14 cellular contexts compared by ENCODE assay signal in the genomic region with DNA sequence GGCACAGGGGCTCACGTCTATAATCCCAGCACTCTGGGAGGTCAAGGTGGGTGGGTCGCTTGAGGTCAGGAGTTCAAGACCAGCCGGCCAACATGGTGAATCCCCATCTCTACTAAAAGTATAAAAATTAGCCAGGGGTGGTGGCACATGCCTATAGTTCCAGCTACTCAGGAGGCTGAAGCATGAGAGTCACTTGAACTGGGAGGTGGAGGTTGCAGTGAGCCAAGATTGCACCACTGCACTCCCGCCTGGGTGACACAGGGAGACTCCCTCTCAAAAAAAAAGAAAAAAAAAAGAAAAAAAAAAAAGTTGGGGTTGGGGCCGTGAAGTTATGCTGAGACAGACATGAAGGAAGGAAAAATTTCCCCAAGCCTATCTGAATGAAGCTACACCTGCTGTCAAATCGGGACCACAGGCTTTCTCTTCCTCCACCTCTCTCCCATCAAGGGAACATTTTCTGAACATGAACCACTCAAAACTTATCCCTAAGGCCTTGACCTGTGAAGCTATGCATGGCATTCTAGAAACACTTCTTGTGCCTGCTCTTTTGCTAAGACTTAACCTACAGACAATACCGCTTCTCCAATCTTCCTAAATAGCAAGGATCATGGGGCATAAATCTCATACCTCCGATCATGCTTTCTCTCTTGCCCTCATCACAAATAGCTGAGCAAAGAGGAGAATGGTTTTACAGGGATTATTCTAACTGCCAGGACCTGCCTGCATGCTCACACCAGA.
"Had no signal": no experiment of that assay in that cellular context is flagged by ENCODE, and none has a peak within 500 bp of the region (broad histone marks: within the 10 kb centered on the region; RNA-seq: fewer than 3 reads in every experiment).

No MANE protein-coding gene starts in this region.

- H3K4me1 Mint-ChIP-seq: neural crest cell had no signal

- H3K9me3 ChIP-seq: ascending aorta, esophagus muscularis mucosa, tibial nerve had no signal

- FAIRE-seq: bronchial epithelial cell had no signal

- H3K27me3 ChIP-seq: ascending aorta, esophagus muscularis mucosa, tibial nerve had no signal

- H3K4me3 ChIP-seq: ascending aorta, esophagus muscularis mucosa, tibial nerve had no signal

- H3K27ac ChIP-seq: ascending aorta, esophagus muscularis mucosa, tibial nerve, VCaP had no signal

- H3K4me1 ChIP-seq: ascending aorta, tibial nerve had no signal

- DNase-seq: activated CD4-positive, alpha-beta T cell treated with anti-CD3 and anti-CD28 coated beads for 48 hours; activated effector memory CD4-positive, alpha-beta T cell treated with anti-CD3 and anti-CD28 coated beads, Interleukin-2, amount 50 U/mL, for 16 hours; glutamatergic neuron; left colon; SHP77; stimulated activated CD4-positive, alpha-beta T cell treated with anti-CD3 and anti-CD28 coated beads, Interleukin-4, amount 100 ng/mL, for 1 hour; stimulated activated CD8-positive, alpha-beta memory T cell treated with anti-CD3 and anti-CD28 coated beads, Interleukin-4, amount 100 ng/mL, for 48 hours had no signal

- H3K4me3 Mint-ChIP-seq: neural crest cell had no signal

- ATAC-seq: left colon, SK-N-SH treated with all-trans-retinoic acid at 6 μM for 48 hours had no signal

- H3K9me3 Mint-ChIP-seq: neural crest cell had no signal
